21 cellular contexts compared by ENCODE assay signal in the genomic region with DNA sequence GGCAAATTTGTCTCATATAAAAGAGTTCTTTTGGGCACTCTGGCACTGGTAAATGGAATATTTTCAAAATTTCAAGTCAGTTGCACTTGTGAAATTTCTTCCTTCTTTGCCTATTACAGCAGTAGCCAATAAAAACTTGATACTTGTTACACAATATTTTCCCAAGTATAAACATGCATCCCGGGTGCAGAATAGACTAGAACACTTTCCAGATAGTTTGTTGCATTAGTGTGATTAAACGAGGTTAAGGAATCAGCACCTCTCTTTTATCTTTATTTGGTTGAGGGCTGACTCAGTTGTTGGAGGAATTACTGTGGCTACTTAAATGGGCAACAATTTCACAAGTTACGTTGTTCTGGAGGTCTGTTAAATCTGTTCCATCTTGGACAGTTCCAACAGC.
DNase-seq lines count a peak whose midpoint lies in the region; ATAC-seq, FAIRE-seq and TF ChIP-seq lines count a peak whose summit lies in the region.
"Had no signal": no experiment of that assay in that cellular context is flagged by ENCODE, and none has a peak within 500 bp of the region (broad histone marks: within the 10 kb centered on the region; RNA-seq: fewer than 3 reads in every experiment).

No MANE protein-coding gene starts in this region.

- in situ Hi-C loops in GM12878 (cut with MboI): no loop called here

- H3K4me2 ChIP-seq in GM12878 (ENCODE audit: control insufficient read depth, insufficient read depth) (no peak overlapping the region), smooth muscle cell (peak overlapping the region; percentile 66)

- no peaks in the 10 kb centered on the region for H3F3A ChIP-seq in smooth muscle cell (ENCODE audit: low read depth)

- TF ChIP-seq POLR2A in GM12878 (IDR thresholded peaks at IDR 0.05; ENCODE audit: low read depth, low read length): no peak

- no peaks in the 10 kb centered on the region for H3K27me3 ChIP-seq in GM12878 (replicated peaks in 1 of 2; ENCODE audit: control insufficient read depth in 2 of 2, insufficient read depth in 2 of 2, low read length in 1 of 2)
- no peaks in the 10 kb centered on the region for H3K27me3 ChIP-seq in smooth muscle cell (ENCODE audit: low read depth)
- no peaks in the 10 kb centered on the region for H3K27me3 ChIP-seq in foreskin keratinocyte
- H3K27me3 ChIP-seq: BE2C, thyroid gland had no signal

- TF ChIP-seq CTCF in HEK293 (tag by site-specific recombination; IDR thresholded peaks at IDR 0.05) (no peak), GM12878 (IDR thresholded peaks at IDR 0.05 in 2 of 3, conservative IDR thresholded peaks at IDR 0.05 in 1 of 3; ENCODE audit: control insufficient read depth in 2 of 3, extremely low read depth in 1 of 3, insufficient read depth in 1 of 3, low read depth in 3 of 3, low read length in 3 of 3) (no peak), fibroblast of villous mesenchyme (IDR thresholded peaks at IDR 0.05; ENCODE audit: insufficient read depth, low read depth, low read length) (no peak), smooth muscle cell (IDR thresholded peaks at IDR 0.05; ENCODE audit: borderline replicate concordance, insufficient read depth, poor library complexity, severe bottlenecking) (no peak), foreskin keratinocyte (conservative IDR thresholded peaks at IDR 0.05) (no peak)

- H3K9me3 ChIP-seq in HEK293 (ENCODE audit: control insufficient read depth, insufficient read depth, low read depth, low read length): no peaks in the 10 kb centered on the region; the same call in 1 of the 2 replicates
- no peaks in the 10 kb centered on the region; the same call in 2 of the 3 replicates for H3K9me3 ChIP-seq in GM12878 (replicated peaks; ENCODE audit: control insufficient read depth, insufficient read depth, low read length)
- H3K9me3 ChIP-seq in smooth muscle cell (replicated peaks; ENCODE audit: low read depth): no peaks in the 10 kb centered on the region
- H3K9me3 ChIP-seq: BE2C, thyroid gland had no signal

- no peak for TF ChIP-seq EP300 in GM12878 (IDR thresholded peaks at IDR 0.05; ENCODE audit: borderline replicate concordance in 1 of 2, control insufficient read depth in 1 of 2, low read depth in 2 of 2, low read length in 2 of 2)

- H3K27ac ChIP-seq in HEK293 (ENCODE audit: extremely low read depth, low read depth, low read length) (no peak overlapping the region), GM12878 (ENCODE audit: control insufficient read depth, insufficient read depth) (no peak overlapping the region), smooth muscle cell (ENCODE audit: low read depth) (peak overlapping the region; percentile 8), foreskin keratinocyte (no peak overlapping the region)
- H3K27ac ChIP-seq: thyroid gland had no signal

- RAD21 ChIA-PET in GM12878 (lab: Charles Lee; ENCODE audit: unreplicated experiment): interaction anchor here (1.0 to 3.4 kb wide), 2 partner anchors 24 to 36 kb away, joined by 3 to 15 read pairs; no protein-coding TSS in a partner anchor

- H3K4me1 ChIP-seq in HEK293 (ENCODE audit: control insufficient read depth, insufficient read depth, low read length) (0 out of 2 replicates have a peak, but pooled peaks cover 3% of the 10 kb centered on the region), GM12878 (ENCODE audit: control insufficient read depth, insufficient read depth, low read length) (peaks cover 29% of the 10 kb centered on the region), smooth muscle cell (ENCODE audit: low read depth) (peaks cover 16% of the 10 kb centered on the region), foreskin keratinocyte (peaks cover 30% of the 10 kb centered on the region)

- intact Hi-C loops in GM12878 (cut with micrococcal nuclease; ENCODE audit: unreplicated experiment): loop anchor here (5.0 to 10.0 kb wide), 2 partner anchors 437 to 591 kb away; a partner anchor contains a TSS

- CTCF ChIA-PET in HEK293 (lab: Yijun Ruan, JAX): no interaction called here
- CTCF ChIA-PET in GM12878 (lab: Yijun Ruan, JAX): interaction anchor here (1.0 kb wide), 1 partner anchor 77 kb away, joined by 3 read pairs; no protein-coding TSS in a partner anchor

- FAIRE-seq in GM12878 (lab: Jason Lieb, UNC): no peak
- FAIRE-seq: frontal cortex, kidney had no signal

- H3K9ac ChIP-seq in GM12878 (ENCODE audit: control insufficient read depth, insufficient read depth, low read length): no peak overlapping the region
- H3K9ac ChIP-seq in smooth muscle cell (ENCODE audit: low read depth): no peak overlapping the region

- no peak for TF ChIP-seq RAD21 in GM12878 (IDR thresholded peaks at IDR 0.05; ENCODE audit: insufficient read depth, low read depth, low read length)

- H3K4me3 ChIP-seq in HEK293 (ENCODE audit: low read depth, low read length) (no peak overlapping the region), GM12878 (no peak overlapping the region), fibroblast of villous mesenchyme (ENCODE audit: low read depth, low read length) (no peak overlapping the region), smooth muscle cell (no peak overlapping the region)
- H3K4me3 ChIP-seq: thyroid gland had no signal

- H3K36me3 ChIP-seq in HEK293 (ENCODE audit: control insufficient read depth in 2 of 2, insufficient read depth in 1 of 2, low read length in 2 of 2): no peaks in the 10 kb centered on the region
- H3K36me3 ChIP-seq in GM12878 (ENCODE audit: control insufficient read depth in 2 of 2, insufficient read depth in 2 of 2, low read length in 1 of 2): no peaks in the 10 kb centered on the region; a peak in 1 of 4 replicates
- no peaks in the 10 kb centered on the region for H3K36me3 ChIP-seq in smooth muscle cell (ENCODE audit: low read depth)
- H3K36me3 ChIP-seq: thyroid gland had no signal

- TSS peak; percentile 16 for BruUV-seq in GM12878 (replicated peaks; lab: Mats Ljungman, UMichigan)

- DNase-seq in GM12878 (ENCODE audit: low read depth, low spot score) (no peak), fibroblast of villous mesenchyme (ENCODE audit: low read depth) (peak; percentile 94), smooth muscle cell (lab: John Stamatoyannopoulos, UW; ENCODE audit: unreplicated experiment) (no peak), foreskin keratinocyte (no peak), MV-4-11 (lab: John Stamatoyannopoulos, UW) (no peak), anterior cingulate cortex (lab: John Stamatoyannopoulos, UW) (no peak)
- DNase-seq: activated CD4-positive, alpha-beta T cell treated with anti-CD3 and anti-CD28 coated beads, Interleukin-2, amount 50 U/mL, for 1 hour; BE2C; GF-D8; HFFc6; Kasumi-1; kidney; NCI-H2081 treated with DMSO at 0.1 percent for 48 hours; NCI-H510A; stimulated activated CD4-positive, alpha-beta T cell treated with anti-CD3 and anti-CD28 coated beads, Interleukin-4, amount 100 ng/mL, for 1 hour; stimulated activated naive CD4-positive, alpha-beta T cell treated with Interleukin-2 at 50 U/mL for 16 hours; thyroid gland had no signal

- no peak overlapping the region for H2AFZ ChIP-seq in GM12878 (ENCODE audit: control insufficient read depth, low read depth, low read length)
- H2AFZ ChIP-seq in smooth muscle cell (ENCODE audit: low read depth): no peak overlapping the region

- POLR2A ChIA-PET in HEK293 (lab: Yijun Ruan, JAX) (no interaction called here), GM12878 (lab: Charles Lee) (no interaction called here)

- 100% methylated on average over 3 of the region's 3 CpGs for WGBS in GM12878 (ENCODE audit: insufficient coverage, insufficient replicate concordance, low lambda C conversion rate, missing lambda C conversion rate)
- WGBS in smooth muscle cell (ENCODE audit: low lambda C conversion rate): 24% methylated on average over 3 of the region's 3 CpGs

- SMC1A ChIA-PET in GM12878 (lab: Charles Lee; ENCODE audit: uncharacterized antibody, unreplicated experiment): interaction anchor here (0.7 to 4.8 kb wide), 2 partner anchors 19 to 22 kb away, joined by 3 to 63 read pairs; no protein-coding TSS in a partner anchor

- H4K20me1 ChIP-seq in GM12878 (ENCODE audit: control insufficient read depth, insufficient read depth) (no peaks in the 10 kb centered on the region), smooth muscle cell (ENCODE audit: low read depth) (no peaks in the 10 kb centered on the region)

- no peaks in the 10 kb centered on the region for H3K79me2 ChIP-seq in GM12878 (ENCODE audit: control insufficient read depth, insufficient read depth, low read length)
- H3K79me2 ChIP-seq in smooth muscle cell (ENCODE audit: low read depth): no peaks in the 10 kb centered on the region

- ATAC-seq in GM12878: no peak
- no peak for ATAC-seq in foreskin keratinocyte
- ATAC-seq: Panc1, SK-N-SH treated with all-trans-retinoic acid at 6 μM for 48 hours had no signal

TF ChIP-seq in HEK293, 187 proteins besides CTCF, POLR2A, EP300 and RAD21 (continues in another document):
- TF ChIP-seq, protein P1, sequence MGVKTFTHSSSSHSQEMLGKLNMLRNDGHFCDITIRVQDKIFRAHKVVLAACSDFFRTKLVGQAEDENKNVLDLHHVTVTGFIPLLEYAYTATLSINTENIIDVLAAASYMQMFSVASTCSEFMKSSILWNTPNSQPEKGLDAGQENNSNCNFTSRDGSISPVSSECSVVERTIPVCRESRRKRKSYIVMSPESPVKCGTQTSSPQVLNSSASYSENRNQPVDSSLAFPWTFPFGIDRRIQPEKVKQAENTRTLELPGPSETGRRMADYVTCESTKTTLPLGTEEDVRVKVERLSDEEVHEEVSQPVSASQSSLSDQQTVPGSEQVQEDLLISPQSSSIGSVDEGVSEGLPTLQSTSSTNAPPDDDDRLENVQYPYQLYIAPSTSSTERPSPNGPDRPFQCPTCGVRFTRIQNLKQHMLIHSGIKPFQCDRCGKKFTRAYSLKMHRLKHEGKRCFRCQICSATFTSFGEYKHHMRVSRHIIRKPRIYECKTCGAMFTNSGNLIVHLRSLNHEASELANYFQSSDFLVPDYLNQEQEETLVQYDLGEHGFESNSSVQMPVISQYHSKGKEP (tag by site-specific recombination; IDR thresholded peaks at IDR 0.05): peak; percentile 70

TF ChIP-seq in GM12878, 131 proteins besides CTCF, POLR2A, EP300 and RAD21 (continues in another document):
- TF ChIP-seq KLF5 (IDR thresholded peaks at IDR 0.05; ENCODE audit: partially characterized antibody) (no peak), SP1 (IDR thresholded peaks at IDR 0.05; ENCODE audit: low read depth, low read length) (no peak), CEBPB (IDR thresholded peaks at IDR 0.05; ENCODE audit: borderline replicate concordance in 1 of 2, low read depth in 2 of 2, low read length in 2 of 2) (no peak), POLR2AphosphoS5 (IDR thresholded peaks at IDR 0.05; ENCODE audit: low read length) (no peak)
- TF ChIP-seq, protein P2, sequence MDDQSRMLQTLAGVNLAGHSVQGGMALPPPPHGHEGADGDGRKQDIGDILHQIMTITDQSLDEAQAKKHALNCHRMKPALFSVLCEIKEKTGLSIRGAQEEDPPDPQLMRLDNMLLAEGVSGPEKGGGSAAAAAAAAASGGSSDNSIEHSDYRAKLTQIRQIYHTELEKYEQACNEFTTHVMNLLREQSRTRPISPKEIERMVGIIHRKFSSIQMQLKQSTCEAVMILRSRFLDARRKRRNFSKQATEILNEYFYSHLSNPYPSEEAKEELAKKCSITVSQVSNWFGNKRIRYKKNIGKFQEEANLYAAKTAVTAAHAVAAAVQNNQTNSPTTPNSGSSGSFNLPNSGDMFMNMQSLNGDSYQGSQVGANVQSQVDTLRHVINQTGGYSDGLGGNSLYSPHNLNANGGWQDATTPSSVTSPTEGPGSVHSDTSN (IDR thresholded peaks at IDR 0.05; ENCODE audit: insufficient replicate concordance, low read depth, low read length): no peak
